In genomic region chr6:3749991-3750323, GRCh38 we compare ENCODE assay signal across 8 cellular contexts. TPM values are rescaled to one million over a fixed set of nuclear protein-coding genes. Genes with fewer than 3 reads are reported as not detected.
A peak's percentile ranks its signal among the peaks of the same experiment; 100 is the strongest.
DNase-seq lines count a peak whose midpoint lies in the region; ATAC-seq, FAIRE-seq and TF ChIP-seq lines count a peak whose summit lies in the region.

No MANE protein-coding gene starts in this region.

- H3K9me3 ChIP-seq in CD4-positive, alpha-beta T cell (ENCODE audit: control insufficient read depth, low read length): no peaks in the 10 kb centered on the region
- H3K9me3 ChIP-seq in NT2/D1 (ENCODE audit: insufficient read depth, low read length): no peaks in the 10 kb centered on the region
- H3K9me3 ChIP-seq in endothelial cell of umbilical vein (replicated peaks; ENCODE audit: control insufficient read depth, insufficient read depth, low read length): no peaks in the 10 kb centered on the region

- TF ChIP-seq CTCF in CD4-positive, alpha-beta T cell (IDR thresholded peaks at IDR 0.05): no peak
- no peak for TF ChIP-seq CTCF in endothelial cell of umbilical vein (IDR thresholded peaks at IDR 0.05; ENCODE audit: extremely low read depth in 1 of 2, insufficient read depth in 1 of 2, low read depth in 1 of 2, low read length in 2 of 2)

- intact Hi-C loops in CD4-positive, alpha-beta T cell (cut with DNase I, micrococcal nuclease): loop anchor here in 1 of 2 experiments (2.0 kb wide), 1 partner anchor 229 kb away; no protein-coding TSS in a partner anchor
- intact Hi-C loops in endothelial cell of umbilical vein (cut with micrococcal nuclease): loop anchor here (10.0 kb wide), 1 partner anchor 385 kb away; the partner anchor contains the start of gene ECI2

- H3K9ac ChIP-seq in NT2/D1 (ENCODE audit: insufficient read length, low read depth) (no peak overlapping the region), endothelial cell of umbilical vein (replicated peaks; ENCODE audit: extremely low read depth, insufficient read depth, low read length) (peak overlapping the region; percentile 100)

- H3K36me3 Mint-ChIP-seq in CD4-positive, alpha-beta T cell (ENCODE audit: low read depth): no peaks in the 10 kb centered on the region
- H3K36me3 Mint-ChIP-seq in naive thymus-derived CD8-positive, alpha-beta T cell: peaks cover 0 to 2% (median 0%) of the 10 kb centered on the region in 3 donors

- dilution Hi-C loops in endothelial cell of umbilical vein (cut with MboI; ENCODE audit: extremely low pct_ligation_motif_present, low sequenced_read_pairs): no loop called here

- H4K20me1 ChIP-seq in endothelial cell of umbilical vein (replicated peaks; ENCODE audit: control insufficient read depth, extremely low read depth, insufficient read depth, low read length): no peaks in the 10 kb centered on the region

- no peak for FAIRE-seq in endothelial cell of umbilical vein (lab: Jason Lieb, UNC)

- peak overlapping the region; percentile 71 for H3K4me2 ChIP-seq in endothelial cell of umbilical vein (ENCODE audit: insufficient read depth, low read length)

- POLR2A ChIA-PET in CD4-positive, alpha-beta T cell (lab: Charles Lee): interaction anchor here (0.7 to 1.4 kb wide), 3 partner anchors 11 to 271 kb away, joined by 3 to 7 read pairs (median 6); partner anchors contain the start of gene FAM50B
- POLR2A ChIA-PET in endothelial cell of umbilical vein (lab: Charles Lee): interaction anchor here (0.8 to 2.9 kb wide), 10 partner anchors 47 to 163 kb away, joined by 3 to 15 read pairs (median 4); partner anchors contain the start of gene FAM50B
- POLR2A ChIA-PET in naive thymus-derived CD8-positive, alpha-beta T cell (lab: Charles Lee): no interaction called here

- peak overlapping the region; percentile 69 for H3K4me3 Mint-ChIP-seq in CD4-positive, alpha-beta T cell
- peak overlapping the region; percentile 50 to 77 (median 70) for H3K4me3 Mint-ChIP-seq in naive thymus-derived CD8-positive, alpha-beta T cell

- H2AFZ ChIP-seq in endothelial cell of umbilical vein (ENCODE audit: low read depth, low read length): no peak overlapping the region

- no peaks in the 10 kb centered on the region for H3K9me3 Mint-ChIP-seq in CD4-positive, alpha-beta T cell
- no peaks in the 10 kb centered on the region for H3K9me3 Mint-ChIP-seq in naive thymus-derived CD8-positive, alpha-beta T cell

- peak; percentile 18 for TF ChIP-seq POLR2A in endothelial cell of umbilical vein (IDR thresholded peaks at IDR 0.05; ENCODE audit: low read depth, low read length)

- no peak overlapping the region for H3K27ac Mint-ChIP-seq in CD4-positive, alpha-beta T cell
- H3K27ac Mint-ChIP-seq in naive thymus-derived CD8-positive, alpha-beta T cell: no peak overlapping the region

- no peak overlapping the region for H3K27ac ChIP-seq in CD4-positive, alpha-beta T cell (ENCODE audit: low read depth, low read length)
- H3K27ac ChIP-seq in endothelial cell of umbilical vein (ENCODE audit: insufficient read depth, low read depth, low read length): peak overlapping the region; percentile 99

- H3K4me3 ChIP-seq in NT2/D1 (ENCODE audit: insufficient read length, low read depth) (peak overlapping the region; percentile 68), endothelial cell of umbilical vein (replicated peaks in 1 of 3; ENCODE audit: insufficient read depth in 1 of 3, low read depth in 1 of 3, low read length in 3 of 3) (peak overlapping the region; percentile 85 to 96 (median 89))

- no peak for ATAC-seq in CD4-positive, alpha-beta T cell (ENCODE audit: poor library complexity)
- no peak for ATAC-seq in naive thymus-derived CD8-positive, alpha-beta T cell
- ATAC-seq in GM19395 (IDR thresholded peaks at IDR 0.05; ENCODE audit: unreplicated experiment) (no peak), HG03196 (IDR thresholded peaks at IDR 0.05; ENCODE audit: unreplicated experiment) (no peak), GM21367 (IDR thresholded peaks at IDR 0.05; ENCODE audit: unreplicated experiment) (no peak)

- H3K36me3 ChIP-seq in NT2/D1 (ENCODE audit: insufficient read depth, insufficient read length, low read length) (peaks cover 24% of the 10 kb centered on the region), endothelial cell of umbilical vein (ENCODE audit: control insufficient read depth in 2 of 2, extremely low read depth in 1 of 2, insufficient read depth in 2 of 2, low read length in 2 of 2) (peaks cover 3 to 15% of the 10 kb centered on the region in 2 experiments)

- H3K27me3 ChIP-seq in CD4-positive, alpha-beta T cell (ENCODE audit: control insufficient read depth, insufficient read depth, low read length): peaks cover 44% of the 10 kb centered on the region
- H3K27me3 ChIP-seq in NT2/D1 (ENCODE audit: insufficient read depth, insufficient read length) (peaks cover 10% of the 10 kb centered on the region), endothelial cell of umbilical vein (ENCODE audit: control insufficient read depth in 2 of 2, insufficient read depth in 2 of 2, low read length in 2 of 2) (no peaks in the 10 kb centered on the region)

- CTCF ChIA-PET in CD4-positive, alpha-beta T cell (lab: Charles Lee): interaction anchor here (1.0 to 1.5 kb wide), 3 partner anchors 229 to 406 kb away, joined by 3 to 5 read pairs (median 4); no protein-coding TSS in a partner anchor
- CTCF ChIA-PET in endothelial cell of umbilical vein (lab: Charles Lee): interaction anchor here (1.0 to 3.7 kb wide), 13 partner anchors 37 to 470 kb away, joined by 3 to 75 read pairs (median 16); partner anchors contain the start of gene FAM50B

- no peak for DNase-seq in CD4-positive, alpha-beta T cell
- DNase-seq in NT2/D1 (ENCODE audit: low read depth, low spot score) (no peak), endothelial cell of umbilical vein (ENCODE audit: low read depth, low spot score) (peak; percentile 79), SKM-1 (lab: John Stamatoyannopoulos, UW; ENCODE audit: unreplicated experiment) (no peak)
- peak in 1 of 10 donors; percentile 58 for DNase-seq in naive thymus-derived CD8-positive, alpha-beta T cell

- no TSS peak for BruUV-seq in endothelial cell of umbilical vein (replicated peaks; lab: Mats Ljungman, UMichigan)

- H3K4me1 Mint-ChIP-seq in CD4-positive, alpha-beta T cell (ENCODE audit: low read depth): peaks cover 14% of the 10 kb centered on the region
- H3K4me1 Mint-ChIP-seq in naive thymus-derived CD8-positive, alpha-beta T cell: peaks cover 9 to 22% (median 12%) of the 10 kb centered on the region in 4 donors

- H3K27me3 Mint-ChIP-seq in CD4-positive, alpha-beta T cell: peaks cover 56% of the 10 kb centered on the region
- H3K27me3 Mint-ChIP-seq in naive thymus-derived CD8-positive, alpha-beta T cell: peaks cover 18 to 50% (median 31%) of the 10 kb centered on the region in 5 donors

- H3K9me1 ChIP-seq in endothelial cell of umbilical vein (replicated peaks; ENCODE audit: control insufficient read depth, extremely low read depth, insufficient read depth, low read length): no peaks in the 10 kb centered on the region

- H3K4me1 ChIP-seq in NT2/D1 (ENCODE audit: insufficient read depth, insufficient read length) (no peaks in the 10 kb centered on the region), endothelial cell of umbilical vein (ENCODE audit: control insufficient read depth, extremely low read depth, insufficient read depth, low read length) (peaks cover 59% of the 10 kb centered on the region)

- H3K79me2 ChIP-seq in endothelial cell of umbilical vein (ENCODE audit: control insufficient read depth, insufficient read depth, low read length): peaks cover 68% of the 10 kb centered on the region

TF ChIP-seq in endothelial cell of umbilical vein, 7 proteins besides CTCF, POLR2A, EP300 and RAD21:
- TF ChIP-seq POLR2AphosphoS5 (IDR thresholded peaks at IDR 0.05; ENCODE audit: insufficient read depth, low read depth, low read length) (no peak), MAX (IDR thresholded peaks at IDR 0.05; ENCODE audit: insufficient read depth, insufficient read length) (no peak), JUN (IDR thresholded peaks at IDR 0.05; ENCODE audit: borderline replicate concordance, insufficient read depth, insufficient read length, low read depth) (no peak), MYC (IDR thresholded peaks at IDR 0.05; ENCODE audit: low read depth, low read length) (no peak), GATA2 (IDR thresholded peaks at IDR 0.05; ENCODE audit: insufficient read depth, insufficient read length, low read depth, low read length) (no peak)
TF ChIP-seq in endothelial cell of umbilical vein: peak in this region for 0.

RNA-seq across cellular contexts. Expression of gene PXDC1, which starts 1.6 kb away (rescaled TPM):
- total RNA-seq in CD4-positive, alpha-beta T cell: under 1 TPM; 0.17 to 0.27 TPM
- 119 and 121 TPM in 2 replicates for total RNA-seq in endothelial cell of umbilical vein
- 60.9 and 65.2 TPM in 2 replicates for polyA plus RNA-seq in endothelial cell of umbilical vein
- 42.0 and 51.0 TPM in 2 replicates for polyA plus RNA-seq in endothelial cell of umbilical vein (2011; cell fraction: cytosol; rRNA removed)
- polyA plus RNA-seq in endothelial cell of umbilical vein (2011; cell fraction: nucleus; rRNA removed): 71.1 and 99.1 TPM in 2 replicates
- 82.1 and 86.7 TPM in 2 replicates for polyA plus RNA-seq in endothelial cell of umbilical vein (2012)
- polyA minus RNA-seq in endothelial cell of umbilical vein: 45.8 and 47.4 TPM in 2 replicates
- 3.8 TPM for polyA minus RNA-seq in endothelial cell of umbilical vein (2011; cell fraction: cytosol; rRNA and poly(A)+ RNA removed)
- polyA minus RNA-seq in endothelial cell of umbilical vein (2011; cell fraction: nucleus; rRNA and poly(A)+ RNA removed): 26.0 and 56.3 TPM in 2 replicates
- under 1 TPM; 0.16 to 0.18 TPM for total RNA-seq in naive thymus-derived CD8-positive, alpha-beta T cell
- not detected for polyA plus RNA-seq in naive thymus-derived CD8-positive, alpha-beta T cell

Comparison
In these comparisons a context has a peak if more than half of its experiments do, and no peak if none do; other contexts are left out.
1. RNA of gene PXDC1, which starts 1.6 kb away (total RNA-seq): 119 to 121 TPM in endothelial cell of umbilical vein; 0.17 to 0.27 TPM in CD4-positive, alpha-beta T cell and 0.16 to 0.18 TPM in naive thymus-derived CD8-positive, alpha-beta T cell; every median in the first group is over 10 times any median in the second.